In the genomic region with DNA sequence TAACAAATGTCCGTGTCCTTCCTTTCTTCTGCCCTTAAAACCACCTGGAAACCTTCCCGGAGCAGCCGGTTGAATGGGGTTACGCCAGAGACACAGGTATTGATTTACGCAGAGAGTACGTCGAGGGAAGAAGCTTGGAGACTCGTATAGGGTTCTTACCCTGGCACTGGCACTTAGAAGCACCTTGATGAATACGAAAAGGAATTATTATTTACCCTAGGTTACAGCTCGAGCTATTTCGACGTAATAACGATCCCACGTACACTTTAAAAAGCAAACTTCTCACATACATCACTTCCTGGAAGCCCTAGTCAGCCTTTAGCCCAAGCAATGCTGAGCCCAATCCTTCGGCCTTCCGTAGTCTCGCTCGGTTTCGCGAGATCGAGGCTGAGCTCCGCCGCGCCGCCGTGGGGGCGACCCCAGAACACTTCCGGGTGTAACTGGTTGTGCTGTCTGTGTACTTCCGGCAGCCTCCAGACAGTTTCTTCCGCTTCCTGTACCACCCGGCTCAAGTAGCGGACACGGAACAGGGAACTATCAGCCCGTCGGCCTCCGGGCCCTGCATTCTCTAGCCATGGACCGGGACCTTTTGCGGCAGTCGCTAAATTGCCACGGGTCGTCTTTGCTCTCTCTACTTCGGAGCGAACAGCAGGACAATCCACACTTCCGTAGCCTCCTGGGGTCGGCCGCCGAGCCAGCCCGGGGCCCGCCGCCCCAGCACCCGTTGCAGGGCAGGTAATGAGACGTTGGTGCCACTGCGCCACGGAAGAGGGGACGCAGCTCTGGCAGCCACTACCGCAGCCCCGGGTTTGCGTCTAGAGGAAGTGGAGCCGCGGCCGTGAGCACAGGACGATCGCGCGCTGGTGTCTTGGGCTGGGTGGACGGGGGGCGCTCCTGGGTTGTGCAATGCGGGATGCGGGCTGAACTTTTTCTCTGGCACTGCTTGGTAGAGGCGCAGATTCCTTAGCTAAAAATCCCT, we compare ENCODE assay signal across 8 cellular contexts. TPM values are rescaled to one million over a fixed set of nuclear protein-coding genes. Genes with fewer than 3 reads are reported as not detected.
DNase-seq lines count a peak whose midpoint lies in the region; ATAC-seq and TF ChIP-seq lines count a peak whose summit lies in the region.

Gene TTC14 (plus strand): TSS at position 476 of the 979 bp plus-strand sequence. CDS start 99 bp downstream, at position 575.

- peaks cover 9% of the 10 kb centered on the region for H3K4me1 ChIP-seq in cardiac muscle cell (ENCODE audit: low read depth)
- peaks cover 9% of the 10 kb centered on the region for H3K4me1 ChIP-seq in parathyroid adenoma
- peaks cover 0 to 27% (median 7%) of the 10 kb centered on the region in 4 donors for H3K4me1 ChIP-seq in tibial nerve

- peak in 1 of 2 donors; percentile 47 for TF ChIP-seq POLR2A in tibial nerve (IDR thresholded peaks at IDR 0.05)

- TF ChIP-seq CTCF in GM12865 (IDR thresholded peaks at IDR 0.05; ENCODE audit: insufficient read depth, low read depth, low read length, missing control alignments) (no peak), cardiac muscle cell (IDR thresholded peaks at IDR 0.05; ENCODE audit: low read depth, low read length) (no peak), parathyroid adenoma (IDR thresholded peaks at IDR 0.05) (no peak), tibial nerve (IDR thresholded peaks at IDR 0.05) (no peak)

- H3K9ac ChIP-seq in parathyroid adenoma = no peak within 1 kb of the TSS

- H3K9me3 ChIP-seq in cardiac muscle cell (ENCODE audit: low read depth) = no peaks in the 10 kb centered on the region
- no peaks in the 10 kb centered on the region for H3K9me3 ChIP-seq in parathyroid adenoma (ENCODE audit: control insufficient read depth, low read length)
- no peaks in the 10 kb centered on the region for H3K9me3 ChIP-seq in tibial nerve

- H3K4me3 ChIP-seq in GM12865 (ENCODE audit: low read depth, low read length) (peak within 1 kb of the TSS; percentile 92), cardiac muscle cell (peak within 1 kb of the TSS; percentile 76), parathyroid adenoma (ENCODE audit: low read depth, low read length) (peak within 1 kb of the TSS; percentile 95), tibial nerve (peak within 1 kb of the TSS; percentile 72 to 99 (median 78))

- peak; percentile 98 for ATAC-seq in HG02642 (IDR thresholded peaks at IDR 0.05; ENCODE audit: poor library complexity, unreplicated experiment)

- H3K27ac ChIP-seq in cardiac muscle cell (peak within 1 kb of the TSS; percentile 84), parathyroid adenoma (peak within 1 kb of the TSS; percentile 67), tibial nerve (peak within 1 kb of the TSS in 3 of 4 donors; percentile 67 to 83 (median 82))

- DNase-seq in GM12865 (ENCODE audit: low read depth) (peak; percentile 97), NCI-H128 (lab: John Stamatoyannopoulos, UW; ENCODE audit: unreplicated experiment) (peak; percentile 90), SW 1271 (lab: John Stamatoyannopoulos, UW) (peak; percentile 89 to 97), cardiac muscle cell (ENCODE audit: low read depth in 1 of 2, low spot score in 1 of 2) (peak; percentile 90 to 97), tibial nerve (ENCODE audit: low spot score in 2 of 2) (peak; percentile 76 to 78)
- peak; percentile 87 for DNase-seq in activated naive CD8-positive, alpha-beta T cell treated with anti-CD3 and anti-CD28 coated beads, Interleukin-2, amount 50 U/mL, for 16 hours (ENCODE audit: low read depth, low spot score)

- TF ChIP-seq EP300 in tibial nerve (IDR thresholded peaks at IDR 0.05) = peak; percentile 45 to 87

- peak within 1 kb of the TSS; percentile 85 for H3K4me2 ChIP-seq in parathyroid adenoma (ENCODE audit: low read length)

- H3K79me2 ChIP-seq in parathyroid adenoma = no peaks in the 10 kb centered on the region

- WGBS in tibial nerve, 2 donors = 4 to 8% methylated on average over 54 to 68 of the region's 70 CpGs

- H3K27me3 ChIP-seq in cardiac muscle cell (peaks cover 43% of the 10 kb centered on the region), parathyroid adenoma (ENCODE audit: control insufficient read depth, insufficient read depth, low read length) (no peaks in the 10 kb centered on the region), tibial nerve (no peaks in the 10 kb centered on the region)

- H2AFZ ChIP-seq in parathyroid adenoma = peak within 1 kb of the TSS; percentile 90

- H3K36me3 ChIP-seq in cardiac muscle cell = peaks cover 21% of the 10 kb centered on the region
- H3K36me3 ChIP-seq in parathyroid adenoma (ENCODE audit: control insufficient read depth, insufficient read depth, low read length) = peaks cover 3% of the 10 kb centered on the region
- H3K36me3 ChIP-seq in tibial nerve = peaks cover 0 to 28% (median 10%) of the 10 kb centered on the region in 3 donors

RNA-seq across cellular contexts. Expression of gene TTC14, which starts in this region (rescaled TPM):
- total RNA-seq in cardiac muscle cell (25.3 and 37.0 TPM in 2 replicates), tibial nerve (10 to 100 TPM; 41.4 to 88.1 (median 80.7) TPM)
- polyA plus RNA-seq in cardiac muscle cell = 27.8 and 35.7 TPM in 2 replicates

Comparison
In these comparisons a context has a peak if more than half of its experiments do, and no peak if none do; other contexts are left out.
1. Peak in every context shown above with its lines: DNase-seq, ATAC-seq, H3K4me3 ChIP-seq and H3K27ac ChIP-seq.